In genomic region chr11:123511037-123511870, GRCh38 we compare ENCODE assay signal across 8 cellular contexts.
DNase-seq lines count a peak whose midpoint lies in the region; ATAC-seq and TF ChIP-seq lines count a peak whose summit lies in the region.

No MANE protein-coding gene starts in this region.

- H3K27ac ChIP-seq in GM23338 (ENCODE audit: low read depth) (no peak overlapping the region), RWPE2 (ENCODE audit: poor library complexity, severe bottlenecking) (no peak overlapping the region), thyroid gland (peak overlapping the region in 1 of 3 donors; percentile 37)

- peak overlapping the region; percentile 62; the same call in 1 of the 2 replicates for H3K4me2 ChIP-seq in GM23338

- H3F3A ChIP-seq in GM23338 (replicated peaks; ENCODE audit: low read depth) = 0 out of 2 replicates have a peak, but pooled peaks cover 5% of the 10 kb centered on the region

- ATAC-seq in GM23338 (peak; percentile 93), RWPE2 (ENCODE audit: low read depth) (peak; percentile 100)

- no peaks in the 10 kb centered on the region for H3K27me3 ChIP-seq in GM23338 (ENCODE audit: insufficient read depth)
- H3K27me3 ChIP-seq in RWPE2 (ENCODE audit: insufficient read depth, poor library complexity, severe bottlenecking) = no peaks in the 10 kb centered on the region
- no peaks in the 10 kb centered on the region for H3K27me3 ChIP-seq in thyroid gland

- no peaks in the 10 kb centered on the region for H4K20me1 ChIP-seq in GM23338 (replicated peaks; ENCODE audit: insufficient read depth)

- H3K27ac Mint-ChIP-seq in GM23338 = peak overlapping the region; percentile 16; the same call in 1 of the 2 replicates
- H3K27ac Mint-ChIP-seq in activated T-helper 2 cell treated with anti-CD3 and anti-CD28 coated beads, Interferon-gamma antibody, Interleukin-2, Interleukin-4, amounts not matched to agents 10 μg/mL and 5 μg/mL and 100 μg/mL, durations not matched to agents 14 hours and 24 hours and 36 hours = no peak overlapping the region

- H3K9me3 ChIP-seq in RWPE2 (ENCODE audit: severe bottlenecking) (no peaks in the 10 kb centered on the region), thyroid gland (no peaks in the 10 kb centered on the region)

- no peak overlapping the region for H3K4me3 ChIP-seq in GM23338
- no peak overlapping the region for H3K4me3 ChIP-seq in RWPE2 (ENCODE audit: severe bottlenecking)
- H3K4me3 ChIP-seq in foreskin fibroblast (ENCODE audit: low read depth in 1 of 2, low read length in 2 of 2) = no peak overlapping the region
- no peak overlapping the region for H3K4me3 ChIP-seq in thyroid gland (replicated peaks in 1 of 3)

- H3K36me3 ChIP-seq in GM23338 (ENCODE audit: insufficient read depth) = no peaks in the 10 kb centered on the region
- no peaks in the 10 kb centered on the region for H3K36me3 ChIP-seq in RWPE2 (ENCODE audit: low read depth)
- H3K36me3 ChIP-seq in thyroid gland = no peaks in the 10 kb centered on the region

- no peaks in the 10 kb centered on the region for H3K9me2 ChIP-seq in GM23338 (ENCODE audit: insufficient read depth)

- TF ChIP-seq CTCF in GM23338 (conservative IDR thresholded peaks at IDR 0.05; ENCODE audit: low read depth in 2 of 2) = peak; percentile 89 to 94
- peak; percentile 94 for TF ChIP-seq CTCF in RWPE2 (IDR thresholded peaks at IDR 0.05; ENCODE audit: poor library complexity, severe bottlenecking)
- TF ChIP-seq CTCF in foreskin fibroblast (IDR thresholded peaks at IDR 0.05; ENCODE audit: low read depth, low read length) = peak; percentile 82
- TF ChIP-seq CTCF in thyroid gland (IDR thresholded peaks at IDR 0.05) = peak; percentile 66 to 92 (median 86)

- no peaks in the 10 kb centered on the region for H3K36me3 Mint-ChIP-seq in GM23338 (ENCODE audit: low read depth)
- H3K36me3 Mint-ChIP-seq in activated T-helper 2 cell treated with anti-CD3 and anti-CD28 coated beads, Interferon-gamma antibody, Interleukin-2, Interleukin-4, amounts not matched to agents 10 μg/mL and 5 μg/mL and 100 μg/mL, durations not matched to agents 14 hours and 24 hours and 36 hours (ENCODE audit: low read depth) = peaks cover 46% of the 10 kb centered on the region

- peaks cover 33% of the 10 kb centered on the region for H3K4me1 Mint-ChIP-seq in GM23338
- H3K4me1 Mint-ChIP-seq in activated T-helper 2 cell treated with anti-CD3 and anti-CD28 coated beads, Interferon-gamma antibody, Interleukin-2, Interleukin-4, amounts not matched to agents 10 μg/mL and 5 μg/mL and 100 μg/mL, durations not matched to agents 14 hours and 24 hours and 36 hours (ENCODE audit: low read depth) = peaks cover 24% of the 10 kb centered on the region

- peak overlapping the region; percentile 36; the same call in 1 of the 3 replicates for H3K4me3 Mint-ChIP-seq in GM23338
- H3K4me3 Mint-ChIP-seq in activated T-helper 2 cell treated with anti-CD3 and anti-CD28 coated beads, Interferon-gamma antibody, Interleukin-2, Interleukin-4, amounts not matched to agents 10 μg/mL and 5 μg/mL and 100 μg/mL, durations not matched to agents 14 hours and 24 hours and 36 hours (ENCODE audit: low read depth) = no peak overlapping the region

- H3K4me1 ChIP-seq in GM23338 (ENCODE audit: insufficient read depth) (peaks cover 13% of the 10 kb centered on the region), RWPE2 (ENCODE audit: insufficient read depth, poor library complexity, severe bottlenecking) (no peaks in the 10 kb centered on the region), thyroid gland (peaks cover 2 to 35% of the 10 kb centered on the region in 2 donors)

- H2AFZ ChIP-seq in GM23338 = no peak overlapping the region

- no peaks in the 10 kb centered on the region for H3K9me3 Mint-ChIP-seq in GM23338
- H3K9me3 Mint-ChIP-seq in activated T-helper 2 cell treated with anti-CD3 and anti-CD28 coated beads, Interferon-gamma antibody, Interleukin-2, Interleukin-4, amounts not matched to agents 10 μg/mL and 5 μg/mL and 100 μg/mL, durations not matched to agents 14 hours and 24 hours and 36 hours = no peaks in the 10 kb centered on the region

- peak; percentile 93 for DNase-seq in Daoy (ENCODE audit: low read depth)
- peak; percentile 97 for DNase-seq in GM23338 (ENCODE audit: low spot score)
- DNase-seq in LoVo (ENCODE audit: low spot score) = peak; percentile 58
- DNase-seq in RWPE2 (ENCODE audit: low spot score) = peak; percentile 84
- DNase-seq in activated T-helper 2 cell treated with anti-CD3 and anti-CD28 coated beads, Interferon-gamma antibody, Interleukin-2, Interleukin-4, amounts not matched to agents 10 μg/mL and 5 μg/mL and 100 μg/mL, durations not matched to agents 14 hours and 24 hours and 36 hours (ENCODE audit: low spot score) = peak; percentile 61
- DNase-seq in foreskin fibroblast = peak; percentile 82 to 94
- peak in 55 of 56 donors; percentile 38 to 95 (median 81) for DNase-seq in nucleus accumbens (lab: John Stamatoyannopoulos, UW)
- DNase-seq in thyroid gland = peak; percentile 92 to 93

- WGBS in thyroid gland, 2 donors = 22 to 25% methylated on average over 14 of the region's 14 CpGs

- TF ChIP-seq POLR2A in thyroid gland (IDR thresholded peaks at IDR 0.05) = no peak

- H3K27me3 Mint-ChIP-seq in GM23338 (ENCODE audit: insufficient read depth, low read depth, poor library complexity) = peaks cover 12% of the 10 kb centered on the region
- no peaks in the 10 kb centered on the region for H3K27me3 Mint-ChIP-seq in activated T-helper 2 cell treated with anti-CD3 and anti-CD28 coated beads, Interferon-gamma antibody, Interleukin-2, Interleukin-4, amounts not matched to agents 10 μg/mL and 5 μg/mL and 100 μg/mL, durations not matched to agents 14 hours and 24 hours and 36 hours (ENCODE audit: low read depth)

- no peaks in the 10 kb centered on the region for H3K79me2 ChIP-seq in GM23338 (replicated peaks; ENCODE audit: insufficient read depth)

- intact Hi-C loops in activated T-helper 2 cell treated with anti-CD3 and anti-CD28 coated beads, Interferon-gamma antibody, Interleukin-2, Interleukin-4, amounts not matched to agents 10 μg/mL and 5 μg/mL and 100 μg/mL, durations not matched to agents 14 hours and 24 hours and 36 hours (cut with micrococcal nuclease) = loop anchor here (5.0 kb wide), 1 partner anchor 46 kb away; no protein-coding TSS in a partner anchor
- intact Hi-C loops in thyroid gland (cut with DNase I) = loop anchor here (5.0 kb wide), 1 partner anchor 66 kb away; no protein-coding TSS in a partner anchor

TF ChIP-seq in GM23338, 12 proteins besides CTCF, POLR2A, EP300 and RAD21 (continues in another document):
- TF ChIP-seq JUNB (IDR thresholded peaks at IDR 0.05; ENCODE audit: unreplicated experiment) = no peak
- no peak for TF ChIP-seq ETS1 (IDR thresholded peaks at IDR 0.05)
- TF ChIP-seq EZH2 (IDR thresholded peaks at IDR 0.05; ENCODE audit: low read depth, unreplicated experiment) = no peak
- no peak for TF ChIP-seq POLR2AphosphoS5 (IDR thresholded peaks at IDR 0.05; ENCODE audit: low read depth)
- no peak for TF ChIP-seq CREB1 (CRISPR knock-in tag; IDR thresholded peaks at IDR 0.05; ENCODE audit: low read depth)
- TF ChIP-seq REST (IDR thresholded peaks at IDR 0.05; ENCODE audit: unreplicated experiment) = no peak
- no peak for TF ChIP-seq EZH2phosphoT487 (IDR thresholded peaks at IDR 0.05; ENCODE audit: unreplicated experiment)
